8 cellular contexts compared by ENCODE assay signal in the genomic region with DNA sequence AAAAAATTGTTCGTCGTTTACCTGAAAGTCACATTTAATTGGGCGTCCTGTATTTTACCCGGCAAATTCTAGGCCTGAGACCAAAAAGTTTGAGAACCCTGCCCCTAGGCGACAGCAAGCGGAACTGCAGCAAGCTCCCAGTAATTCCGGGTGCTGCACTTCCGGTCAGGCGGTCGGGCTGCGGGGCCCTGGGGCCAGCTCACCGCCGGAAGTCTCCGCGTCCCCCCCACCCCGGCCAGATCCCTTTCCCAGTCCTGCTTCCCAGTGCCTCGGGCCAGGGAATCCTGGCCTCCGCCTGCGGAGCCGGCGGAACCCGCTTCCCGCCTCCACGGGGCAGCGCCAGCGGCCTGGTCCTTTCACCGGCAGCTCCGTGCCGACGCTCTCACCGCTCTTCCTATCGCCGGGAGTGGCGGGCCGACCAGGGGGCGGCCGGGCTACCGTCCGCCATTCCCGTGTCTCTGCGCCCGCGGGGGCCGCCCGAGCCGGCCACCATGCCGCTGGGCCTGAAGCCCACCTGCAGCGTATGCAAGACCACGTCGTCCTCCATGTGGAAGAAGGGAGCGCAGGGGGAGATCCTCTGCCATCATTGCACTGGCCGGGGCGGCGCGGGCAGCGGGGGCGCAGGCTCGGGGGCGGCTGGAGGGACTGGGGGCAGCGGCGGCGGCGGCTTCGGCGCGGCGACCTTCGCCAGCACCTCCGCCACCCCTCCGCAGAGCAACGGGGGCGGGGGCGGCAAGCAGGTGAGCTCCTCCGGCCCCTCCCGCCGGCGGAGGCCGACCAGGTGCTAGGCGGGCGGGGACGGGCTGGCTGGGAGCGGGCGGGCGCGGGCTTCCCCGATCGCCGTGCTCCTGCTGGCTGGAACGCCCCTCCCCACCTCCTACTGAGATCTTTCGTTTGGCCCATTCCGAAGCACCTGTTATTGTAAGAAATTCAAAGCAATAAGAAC. TPM values are rescaled to one million over a fixed set of nuclear protein-coding genes. Genes with fewer than 3 reads are reported as not detected.
DNase-seq lines count a peak whose midpoint lies in the region; ATAC-seq and TF ChIP-seq lines count a peak whose summit lies in the region.

A gene with protein sequence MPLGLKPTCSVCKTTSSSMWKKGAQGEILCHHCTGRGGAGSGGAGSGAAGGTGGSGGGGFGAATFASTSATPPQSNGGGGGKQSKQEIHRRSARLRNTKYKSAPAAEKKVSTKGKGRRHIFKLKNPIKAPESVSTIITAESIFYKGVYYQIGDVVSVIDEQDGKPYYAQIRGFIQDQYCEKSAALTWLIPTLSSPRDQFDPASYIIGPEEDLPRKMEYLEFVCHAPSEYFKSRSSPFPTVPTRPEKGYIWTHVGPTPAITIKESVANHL (plus strand): TSS at position 244 of the 946 bp plus-strand sequence. CDS start 248 bp downstream, at position 492.

- H3K27me3 ChIP-seq in heart right ventricle, result no peaks in the 10 kb centered on the region
- no peaks in the 10 kb centered on the region for H3K27me3 ChIP-seq in upper lobe of right lung

- in situ Hi-C loops in GM13976 (cut with MboI; ENCODE audit: low sequenced_read_pairs, unreplicated experiment), result loop anchor here (10.0 kb wide), 1 partner anchor 623 kb away; no protein-coding TSS in a partner anchor

- H3K9me3 ChIP-seq in heart right ventricle (no peaks in the 10 kb centered on the region), upper lobe of right lung (no peaks in the 10 kb centered on the region)

- 1% methylated on average over 81 to 91 of the region's 91 CpGs for WGBS in heart right ventricle, 2 donors

- DNase-seq in GM13976 (ENCODE audit: low spot score) (peak; percentile 91), NCI-H1436 treated with DMSO at 0.1 percent for 48 hours (lab: John Stamatoyannopoulos, UW) (peak; percentile 13), amniotic epithelial cell (ENCODE audit: low read depth) (peak; percentile 90), heart right ventricle (peak; percentile 91 to 92), posterior vena cava (ENCODE audit: low spot score) (peak; percentile 97), upper lobe of right lung (peak; percentile 96)

- H3K4me1 ChIP-seq in heart right ventricle (peaks cover 0 to 16% (median 13%) of the 10 kb centered on the region in 9 donors), upper lobe of right lung (peaks cover 17% of the 10 kb centered on the region)

- TF ChIP-seq CTCF in GM13976 (IDR thresholded peaks at IDR 0.05; ENCODE audit: borderline replicate concordance, control extremely low read depth, extremely low read depth, insufficient read depth, missing control alignments), result peak; percentile 83
- TF ChIP-seq CTCF in heart right ventricle (IDR thresholded peaks at IDR 0.05), result peak; percentile 82 to 97 (median 92)
- peak; percentile 95 for TF ChIP-seq CTCF in upper lobe of right lung (IDR thresholded peaks at IDR 0.05)

- H3K4me3 ChIP-seq in heart right ventricle, result peak within 1 kb of the TSS; percentile 75 to 100 (median 96)
- H3K4me3 ChIP-seq in upper lobe of right lung, result peak within 1 kb of the TSS; percentile 100

- intact Hi-C loops in T-helper 1 cell treated with Interleukin-12 subunit alpha and Interleukin-12 subunit beta and Interleukin-4 antibody, amounts not matched to agents 30 ng/mL and 1 ng/mL, for 36 hours (cut with micrococcal nuclease), result loop anchor here (1.0 to 5.0 kb wide), 15 partner anchors 14 to 1555 kb away; a partner anchor contains a TSS
- intact Hi-C loops in heart right ventricle (cut with DNase I) (loop anchor here in 7 of 10 donors (1.0 to 10.0 kb wide), 10 partner anchors 23 to 573 kb away; a partner anchor contains a TSS), posterior vena cava (cut with DNase I) (no loop called here), upper lobe of right lung (cut with DNase I) (no loop called here)

- H3K27ac ChIP-seq in heart right ventricle (peak within 1 kb of the TSS; percentile 67 to 99 (median 96)), upper lobe of right lung (peak within 1 kb of the TSS; percentile 99)

- ATAC-seq in HG02852 (IDR thresholded peaks at IDR 0.05; ENCODE audit: unreplicated experiment), result peak; percentile 89
- ATAC-seq in heart right ventricle, result peak; percentile 98 to 100 (median 99)
- ATAC-seq in upper lobe of right lung, result peak; percentile 99

- H3K36me3 ChIP-seq in heart right ventricle (peaks cover 0 to 39% (median 23%) of the 10 kb centered on the region in 9 donors), upper lobe of right lung (peaks cover 37% of the 10 kb centered on the region)

RNA-seq across cellular contexts. Expression of the gene that starts here (rescaled TPM):
- 13.0 and 14.2 TPM in 2 replicates for total RNA-seq in T-helper 1 cell treated with Interleukin-12 subunit alpha and Interleukin-12 subunit beta and Interleukin-4 antibody, amounts not matched to agents 30 ng/mL and 1 ng/mL, for 36 hours
- total RNA-seq in heart right ventricle (10 to 100 TPM; 10.0 to 16.8 (median 14.2) TPM), posterior vena cava (10 to 100 TPM; 26.2 to 29.6 TPM), upper lobe of right lung (35.8 TPM)
- 10 to 100 TPM; 10.0 to 25.2 TPM for polyA plus RNA-seq in heart right ventricle

Comparison
In these comparisons a context has a peak if more than half of its experiments do, and no peak if none do; other contexts are left out.
1. Peak in every context shown above with its lines: DNase-seq, ATAC-seq, H3K4me3 ChIP-seq and H3K27ac ChIP-seq.
2. DNase-seq: peak in every context shown above with its lines; median percentile 97 in posterior vena cava; 96 in upper lobe of right lung; 92 in heart right ventricle; 91 in GM13976; 90 in amniotic epithelial cell; 13 in NCI-H1436 treated with DMSO at 0.1 percent for 48 hours.
3. intact Hi-C loops: an anchor here in T-helper 1 cell treated with Interleukin-12 subunit alpha and Interleukin-12 subunit beta and Interleukin-4 antibody, amounts not matched to agents 30 ng/mL and 1 ng/mL, for 36 hours (1.0 to 5.0 kb wide) and heart right ventricle (1.0 to 10.0 kb wide); none called in posterior vena cava and upper lobe of right lung.